Comparison of ENCODE assay signal across 23 cellular contexts in genomic region chr2:126990200-126990599, GRCh38.
"Had no signal": no experiment of that assay in that cellular context is flagged by ENCODE, and none has a peak within 500 bp of the region (broad histone marks: within the 10 kb centered on the region; RNA-seq: fewer than 3 reads in every experiment).

No MANE protein-coding gene starts in this region.

- H3K4me1 ChIP-seq: breast epithelium, esophagus squamous epithelium, testis, uterus had no signal

- H3K36me3 ChIP-seq: breast epithelium, esophagus squamous epithelium, neutrophil, ovary, transverse colon, uterus had no signal

- H3K9me3 ChIP-seq: breast epithelium, esophagus squamous epithelium, mucosa of descending colon, neutrophil, ovary, testis, transverse colon, uterus had no signal

- H3K27ac ChIP-seq: breast epithelium, esophagus squamous epithelium, neutrophil, ovary, skin epidermis, testis, transverse colon, uterus had no signal

- H3K4me3 ChIP-seq: breast epithelium, esophagus squamous epithelium, mucosa of descending colon, ovary, skin epidermis, testis, transverse colon, uterus had no signal

- DNase-seq: activated B cell treated with CpG ODN at 0.5 μM for 24 hours; activated CD4-positive, alpha-beta T cell treated with anti-CD3 and anti-CD28 coated beads, Interleukin-2, amount 50 U/mL, for 1 hour; activated CD8-positive, alpha-beta T cell treated with anti-CD3 and anti-CD28 coated beads for 36 hours; activated naive CD8-positive, alpha-beta T cell treated with anti-CD3 and anti-CD28 coated beads, Interleukin-2, amount 50 U/mL, for 24 hours; activated T-cell treated with anti-CD3 and anti-CD28 coated beads, Interleukin-2, amount 50 U/mL, for 4 hours; dermis blood vessel endothelial cell; effector CD4-positive, alpha-beta T cell; esophagus squamous epithelium; mesendoderm; mucosa of descending colon; nephron progenitor cell; ovary; stimulated activated CD4-positive, alpha-beta T cell treated with anti-CD3 and anti-CD28 coated beads, Interleukin-12 subunit alpha, Interleukin-12 subunit beta, amount 100 ng/mL, for 4 hours; stimulated activated CD4-positive, alpha-beta T cell treated with anti-CD3 and anti-CD28 coated beads, Interleukin-4, amount 100 ng/mL, for 1 hour; stimulated activated naive CD8-positive, alpha-beta T cell treated with anti-CD3 and anti-CD28 coated beads, Interleukin-15, Interleukin-2, amounts not matched to agents 100 U/mL and 50 U/mL, for 24 hours; testis; transverse colon; uterus had no signal

- H3K27me3 ChIP-seq: breast epithelium, ovary, testis, transverse colon, uterus had no signal

- ATAC-seq: activated CD8-positive, alpha-beta T cell treated with anti-CD3 and anti-CD28 coated beads for 36 hours; activated naive CD8-positive, alpha-beta T cell treated with anti-CD3 and anti-CD28 coated beads, Interleukin-2, amount 50 U/mL, for 24 hours; activated T-cell treated with anti-CD3 and anti-CD28 coated beads, Interleukin-2, amount 50 U/mL, for 4 hours; activated T-helper 17 cell treated with anti-CD3 and anti-CD28 coated beads, Interleukin-2, amount 50 U/mL, for 72 hours; mucosa of descending colon; sciatic nerve; stimulated activated naive CD8-positive, alpha-beta T cell treated with anti-CD3 and anti-CD28 coated beads, Interleukin-15, Interleukin-2, amounts not matched to agents 100 U/mL and 50 U/mL, for 24 hours had no signal
